Comparison of ENCODE assay signal across 8 cellular contexts in genomic region chr16:4328580-4329353, GRCh38. TPM values are rescaled to one million over a fixed set of nuclear protein-coding genes. Genes with fewer than 3 reads are reported as not detected.
DNase-seq lines count a peak whose midpoint lies in the region; ATAC-seq and TF ChIP-seq lines count a peak whose summit lies in the region.

No MANE protein-coding gene starts in this region.

- BruUV-seq in Panc1 (replicated peaks; lab: Mats Ljungman, UMichigan), result no TSS peak

- H3K27me3 ChIP-seq in Panc1 (ENCODE audit: control insufficient read depth, insufficient read depth, low read length) (no peaks in the 10 kb centered on the region), neuronal stem cell (ENCODE audit: control insufficient read depth in 3 of 3, insufficient read depth in 3 of 3, low read depth in 1 of 3, low read length in 3 of 3) (no peaks in the 10 kb centered on the region)

- TF ChIP-seq CTCF in AG10803 (conservative IDR thresholded peaks at IDR 0.05; ENCODE audit: low read length) (no peak), Panc1 (IDR thresholded peaks at IDR 0.05) (no peak), fibroblast of the aortic adventitia (IDR thresholded peaks at IDR 0.05; ENCODE audit: insufficient read depth, low read length) (no peak)

- H3K4me1 ChIP-seq in Panc1 (ENCODE audit: control insufficient read depth, insufficient read depth, low read length), result peaks cover 65% of the 10 kb centered on the region
- peaks cover 12 to 27% of the 10 kb centered on the region in 2 donors for H3K4me1 ChIP-seq in neuronal stem cell (ENCODE audit: control insufficient read depth in 2 of 2, insufficient read depth in 1 of 2, low read depth in 1 of 2, low read length in 2 of 2)

- peak overlapping the region; percentile 78 for H2AFZ ChIP-seq in neuronal stem cell (ENCODE audit: low read length)

- peak; percentile 5 for ATAC-seq in Panc1

- CTCF ChIA-PET in Panc1 (lab: Charles Lee), result interaction anchor here (1.0 to 2.0 kb wide), 4 partner anchors 19 to 75 kb away, joined by 5 to 7 read pairs (median 5); no protein-coding TSS in a partner anchor

- H4K91ac ChIP-seq in neuronal stem cell (ENCODE audit: low read depth, low read length, poor library complexity), result no peak overlapping the region

- H3K9ac ChIP-seq in neuronal stem cell (ENCODE audit: low read depth, low read length, poor library complexity), result peak overlapping the region; percentile 38

- peak overlapping the region; percentile 70 for H2BK5ac ChIP-seq in neuronal stem cell (ENCODE audit: low read length)

- no peak overlapping the region for H2BK120ac ChIP-seq in neuronal stem cell (ENCODE audit: low read depth, low read length)

- H3K9me3 ChIP-seq in Panc1 (ENCODE audit: control insufficient read depth, insufficient read depth, low read depth, low read length), result no peaks in the 10 kb centered on the region
- H3K9me3 ChIP-seq in neuronal stem cell (replicated peaks in 1 of 2; ENCODE audit: control insufficient read depth in 2 of 2, insufficient read depth in 1 of 2, low read depth in 1 of 2, low read length in 2 of 2), result no peaks in the 10 kb centered on the region

- peaks cover 24% of the 10 kb centered on the region for H3K79me1 ChIP-seq in neuronal stem cell (ENCODE audit: low read depth, low read length)

- peak overlapping the region; percentile 79 for H3K27ac ChIP-seq in Panc1 (ENCODE audit: low read length)
- no peak overlapping the region for H3K27ac ChIP-seq in neuronal stem cell (replicated peaks; ENCODE audit: low read length)

- WGBS in neuronal stem cell (ENCODE audit: extremely low coverage in 2 of 2, insufficient read length in 2 of 2, insufficient replicate concordance in 1 of 2), 2 donors, result no CpG with 5 or more reads among the region's 14 CpGs

- H3K36me3 ChIP-seq in Panc1 (ENCODE audit: control insufficient read depth, insufficient read depth, low read length) (peaks cover 2% of the 10 kb centered on the region; the same call in 1 of the 2 replicates), neuronal stem cell (replicated peaks in 1 of 2; ENCODE audit: control insufficient read depth in 2 of 2, insufficient read depth in 2 of 2, low read length in 2 of 2) (peaks cover 2 to 20% of the 10 kb centered on the region in 2 donors)

- H4K8ac ChIP-seq in neuronal stem cell (ENCODE audit: low read depth, low read length), result no peak overlapping the region

- H3K18ac ChIP-seq in neuronal stem cell (ENCODE audit: low read length), result peak overlapping the region; percentile 96

- no peak overlapping the region for H3K4ac ChIP-seq in neuronal stem cell (ENCODE audit: low read length)

- H3K4me3 ChIP-seq in AG10803 (ENCODE audit: low read length) (peak overlapping the region; percentile 9; the same call in 1 of the 2 replicates), Panc1 (ENCODE audit: low read depth in 2 of 2, low read length in 2 of 2) (peak overlapping the region in 1 of 2 experiments; percentile 34; a peak in 3 of 4 replicates), fibroblast of the aortic adventitia (ENCODE audit: low read depth, low read length) (peak overlapping the region; percentile 44), neuronal stem cell (ENCODE audit: low read length in 2 of 2) (peak overlapping the region in 1 of 2 donors; percentile 52)

- intact Hi-C loops in Panc1 (cut with micrococcal nuclease; ENCODE audit: unreplicated experiment), result no loop called here

- H2BK15ac ChIP-seq in neuronal stem cell (ENCODE audit: low read length), result peak overlapping the region; percentile 95

- peak overlapping the region; percentile 88 for H2BK12ac ChIP-seq in neuronal stem cell (ENCODE audit: low read length)

- peak overlapping the region; percentile 10 for H2AK5ac ChIP-seq in neuronal stem cell (ENCODE audit: low read depth, low read length)

- no peak overlapping the region for H3K14ac ChIP-seq in neuronal stem cell (ENCODE audit: low read length)

- in situ Hi-C loops in Panc1 (cut with HindIII; ENCODE audit: low pct_unique_long_range_greater_than_20kb, low sequenced_read_pairs), result no loop called here

- DNase-seq in AG10803 (ENCODE audit: low read depth) (no peak), Panc1 (ENCODE audit: low read depth, low spot score) (no peak), fibroblast of the aortic adventitia (ENCODE audit: low read depth) (no peak), neuronal stem cell (ENCODE audit: low spot score) (no peak), HT-29 (ENCODE audit: low spot score) (no peak), NCI-H526 (lab: John Stamatoyannopoulos, UW) (no peak), iPS-NIHi7 (ENCODE audit: extremely low spot score) (no peak)
- DNase-seq in activated naive CD4-positive, alpha-beta T cell treated with anti-CD3 and anti-CD28 coated beads, Interleukin-2, amount 50 U/mL, for 16 hours, result no peak

- POLR2A ChIA-PET in Panc1 (lab: Charles Lee), result interaction anchor here (0.9 to 1.0 kb wide), 2 partner anchors 8 to 19 kb away, joined by 3 to 13 read pairs; no protein-coding TSS in a partner anchor

- H3K4me2 ChIP-seq in neuronal stem cell (ENCODE audit: insufficient read depth, low read length, poor library complexity, severe bottlenecking), result peak overlapping the region; percentile 80

- H3K23ac ChIP-seq in neuronal stem cell (ENCODE audit: low read depth, low read length, poor library complexity), result peak overlapping the region; percentile 86

RNA-seq across cellular contexts. Expression of gene GLIS2, which starts 12.9 kb away (rescaled TPM):
- total RNA-seq in Panc1 (2021; ENCODE audit: unreplicated experiment) (87.3 TPM), fibroblast of the aortic adventitia (ENCODE audit: low replicate concordance) (3.3 and 6.6 TPM in 2 replicates)
- polyA plus RNA-seq in Panc1 (2012; ENCODE audit: insufficient read length), result 78.7 TPM
- polyA plus RNA-seq in neuronal stem cell (2013, experiment 1 of 2), result 7.6 TPM
- polyA plus RNA-seq in neuronal stem cell (2013, experiment 2 of 2), result 7.9 TPM
- total RNA-seq in HT-29 (2014; rRNA removed; shearing (Covaris generic)), result 6.7 and 7.4 TPM in 2 replicates

RNA-seq across cellular contexts. Expression of gene PAM16, which starts 22.4 kb away (rescaled TPM):
- total RNA-seq in Panc1 (2021; ENCODE audit: unreplicated experiment) (104 TPM), fibroblast of the aortic adventitia (ENCODE audit: low replicate concordance) (5.0 and 20.2 TPM in 2 replicates)
- 105 TPM for polyA plus RNA-seq in Panc1 (2012; ENCODE audit: insufficient read length)
- 76.9 TPM for polyA plus RNA-seq in neuronal stem cell (2013, experiment 1 of 2)
- polyA plus RNA-seq in neuronal stem cell (2013, experiment 2 of 2), result 74.7 TPM
- total RNA-seq in HT-29 (2014; rRNA removed; shearing (Covaris generic)), result 159 and 165 TPM in 2 replicates

RNA-seq across cellular contexts. Expression of gene VASN, which starts 42.9 kb away (rescaled TPM):
- total RNA-seq in Panc1 (2021; ENCODE audit: unreplicated experiment) (33.5 TPM), fibroblast of the aortic adventitia (ENCODE audit: low replicate concordance) (130 and 136 TPM in 2 replicates)
- 34.7 TPM for polyA plus RNA-seq in Panc1 (2012; ENCODE audit: insufficient read length)
- polyA plus RNA-seq in neuronal stem cell (2013, experiment 1 of 2), result 7.8 TPM
- polyA plus RNA-seq in neuronal stem cell (2013, experiment 2 of 2), result 7.6 TPM
- 1.8 and 2.2 TPM in 2 replicates for total RNA-seq in HT-29 (2014; rRNA removed; shearing (Covaris generic))

RNA-seq across cellular contexts. Expression of gene TFAP4, which starts 55.9 kb away (rescaled TPM):
- total RNA-seq in Panc1 (2021; ENCODE audit: unreplicated experiment), result 11.1 TPM
- polyA plus RNA-seq in Panc1 (2012; ENCODE audit: insufficient read length), result 18.7 TPM
- 5.5 and 10.6 TPM in 2 replicates for total RNA-seq in fibroblast of the aortic adventitia (ENCODE audit: low replicate concordance)
- polyA plus RNA-seq in neuronal stem cell (2013, experiment 1 of 2), result 18.5 TPM
- polyA plus RNA-seq in neuronal stem cell (2013, experiment 2 of 2), result 20.5 TPM
- 40.7 and 51.7 TPM in 2 replicates for total RNA-seq in HT-29 (2014; rRNA removed; shearing (Covaris generic))

Comparison
In these comparisons a context has a peak if more than half of its experiments do, and no peak if none do; other contexts are left out.
1. RNA of gene GLIS2, which starts 12.9 kb away (total RNA-seq): 87.3 TPM in Panc1 (single experiment); 6.7 to 7.4 TPM in HT-29 and 3.3 to 6.6 TPM in fibroblast of the aortic adventitia; every median in the first group is over 10 times any median in the second.
2. RNA of gene VASN, which starts 42.9 kb away (total RNA-seq): 130 to 136 TPM in fibroblast of the aortic adventitia and 33.5 TPM in Panc1 (single experiment); 1.8 to 2.2 TPM in HT-29; every median in the first group is over 10 times any median in the second.